Comparison of ENCODE assay signal across 8 cellular contexts in the genomic region with DNA sequence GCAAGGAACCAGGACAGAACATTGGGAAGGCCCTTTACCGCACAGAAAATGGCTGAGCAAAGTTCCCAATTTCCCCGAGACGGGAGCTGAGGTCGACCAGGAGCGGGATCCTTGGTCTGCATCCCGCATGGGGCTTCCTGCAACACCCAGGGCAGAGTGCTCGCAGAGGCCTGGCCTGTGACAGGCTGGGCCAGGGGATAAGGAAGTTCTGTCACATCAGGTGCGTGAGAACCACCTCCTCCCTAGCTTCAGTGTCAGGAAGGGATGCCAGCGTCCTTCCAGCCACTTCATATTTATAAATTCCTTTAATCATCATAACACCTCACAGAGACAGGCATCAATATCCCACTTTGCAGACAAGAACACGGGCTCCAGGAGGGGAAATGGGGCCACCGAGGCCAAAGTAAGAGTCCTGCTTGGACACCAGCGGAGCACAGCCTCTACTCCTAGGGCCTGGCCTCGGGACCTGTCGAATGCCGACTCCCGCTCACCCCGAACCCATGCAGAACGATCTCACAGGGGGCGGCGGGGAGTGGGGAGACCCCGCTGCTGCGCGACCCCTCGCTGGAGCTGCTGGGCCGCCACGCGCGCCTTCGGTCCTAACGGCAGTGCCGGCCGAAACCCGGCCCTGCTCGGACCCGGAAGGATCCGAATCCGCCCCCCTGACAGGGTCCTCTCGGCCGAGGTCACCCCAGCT. TPM values are rescaled to one million over a fixed set of nuclear protein-coding genes. Genes with fewer than 3 reads are reported as not detected.
A peak's percentile ranks its signal among the peaks of the same experiment; 100 is the strongest.
DNase-seq lines count a peak whose midpoint lies in the region; ATAC-seq and TF ChIP-seq lines count a peak whose summit lies in the region.

No MANE protein-coding gene starts in this region.

- no peaks in the 10 kb centered on the region for H3K27me3 Mint-ChIP-seq in stimulated activated memory B cell treated with anti-CD40 and anti-IgM and Interleukin-4, amounts not matched to agents 10 μg/mL and 1 μg/mL and 100 μg/mL, for 72 hours

- DNase-seq in Right ventricle myocardium superior = peak; percentile 54
- no peak for DNase-seq in left ventricle myocardium superior
- DNase-seq in KBM-7 = peak; percentile 61
- peak in 5 of 7 donors; percentile 38 to 68 (median 44) for DNase-seq in adrenal gland
- DNase-seq in H4 (ENCODE audit: low spot score) = no peak
- no peak for DNase-seq in Ammon's horn (ENCODE audit: low spot score)

- peaks cover 58% of the 10 kb centered on the region for H3K4me1 Mint-ChIP-seq in stimulated activated memory B cell treated with anti-CD40 and anti-IgM and Interleukin-4, amounts not matched to agents 10 μg/mL and 1 μg/mL and 100 μg/mL, for 72 hours

- no peaks in the 10 kb centered on the region for H3K9me3 ChIP-seq in adrenal gland (replicated peaks in 1 of 3)
- H3K9me3 ChIP-seq in iPS-18c (ENCODE audit: control insufficient read depth, insufficient read depth, low read length) = no peaks in the 10 kb centered on the region

- peak overlapping the region; percentile 9 to 98 (median 86) for H3K4me3 ChIP-seq in adrenal gland
- peak overlapping the region; percentile 64 for H3K4me3 ChIP-seq in iPS-18c (ENCODE audit: insufficient read depth, low read depth, low read length)

- peak overlapping the region; percentile 97 to 99 (median 99) for H3K27ac ChIP-seq in adrenal gland

- no peak for TF ChIP-seq POLR2A in adrenal gland (IDR thresholded peaks at IDR 0.05)

- in situ Hi-C loops in KBM-7 (cut with MboI; ENCODE audit: low pct_unique_long_range_greater_than_20kb, low sequenced_read_pairs) = no loop called here

- peaks cover 19 to 51% of the 10 kb centered on the region in 2 donors for H3K4me1 ChIP-seq in adrenal gland (replicated peaks in 1 of 2)

- ATAC-seq in Right ventricle myocardium superior (ENCODE audit: poor library complexity) (peak; percentile 1), left ventricle myocardium superior (no peak)
- ATAC-seq in stimulated activated memory B cell treated with anti-CD40 and anti-IgM and Interleukin-4, amounts not matched to agents 10 μg/mL and 1 μg/mL and 100 μg/mL, for 72 hours = peak; percentile 0

- peak overlapping the region; percentile 87 for H3K4me3 Mint-ChIP-seq in stimulated activated memory B cell treated with anti-CD40 and anti-IgM and Interleukin-4, amounts not matched to agents 10 μg/mL and 1 μg/mL and 100 μg/mL, for 72 hours

- no peaks in the 10 kb centered on the region for H3K27me3 ChIP-seq in adrenal gland

- peaks cover 35% of the 10 kb centered on the region for H3K36me3 Mint-ChIP-seq in stimulated activated memory B cell treated with anti-CD40 and anti-IgM and Interleukin-4, amounts not matched to agents 10 μg/mL and 1 μg/mL and 100 μg/mL, for 72 hours

- H3K27ac Mint-ChIP-seq in stimulated activated memory B cell treated with anti-CD40 and anti-IgM and Interleukin-4, amounts not matched to agents 10 μg/mL and 1 μg/mL and 100 μg/mL, for 72 hours = peak overlapping the region; percentile 93

- no peaks in the 10 kb centered on the region for H3K9me3 Mint-ChIP-seq in stimulated activated memory B cell treated with anti-CD40 and anti-IgM and Interleukin-4, amounts not matched to agents 10 μg/mL and 1 μg/mL and 100 μg/mL, for 72 hours

- TF ChIP-seq CTCF in adrenal gland (IDR thresholded peaks at IDR 0.05) = no peak

- peaks cover 0 to 49% of the 10 kb centered on the region in 2 donors for H3K36me3 ChIP-seq in adrenal gland (replicated peaks in 1 of 2)

- WGBS in adrenal gland, 4 donors = 2 to 4% (median 2%) methylated on average over 11 to 39 of the region's 39 CpGs

- intact Hi-C loops in Right ventricle myocardium superior (cut with DNase I) (loop anchor here (10.0 kb wide), 1 partner anchor 308 kb away; no protein-coding TSS in a partner anchor), left ventricle myocardium superior (cut with micrococcal nuclease) (no loop called here), adrenal gland (cut with DNase I) (no loop called here)

RNA-seq across cellular contexts. Expression of a gene that starts 0.5 kb away (rescaled TPM):
- 20.0 TPM for total RNA-seq in Right ventricle myocardium superior
- 24.0 TPM for total RNA-seq in left ventricle myocardium superior
- 10 to 100 TPM; 28.6 to 89.7 (median 55.1) TPM for total RNA-seq in adrenal gland
- 10 to 100 TPM; 23.6 to 76.3 (median 26.9) TPM for polyA plus RNA-seq in adrenal gland
- 30.3 and 30.7 TPM in 2 replicates for total RNA-seq in H4 (2014; rRNA removed; shearing (Covaris generic))

RNA-seq across cellular contexts. Expression of a gene that starts 0.8 kb away (rescaled TPM):
- total RNA-seq in Right ventricle myocardium superior (51.9 TPM), left ventricle myocardium superior (60.3 TPM), adrenal gland (100 to 1,000 TPM in 1 of 8 donors, 10 to 100 TPM in 7; 68.1 to 105 (median 83.1) TPM)
- 10 to 100 TPM; 60.9 to 83.6 (median 64.5) TPM for polyA plus RNA-seq in adrenal gland
- 138 and 139 TPM in 2 replicates for total RNA-seq in H4 (2014; rRNA removed; shearing (Covaris generic))

RNA-seq across cellular contexts. Expression of a gene that starts 13.8 kb away (rescaled TPM):
- total RNA-seq in Right ventricle myocardium superior = not detected
- not detected for total RNA-seq in left ventricle myocardium superior
- not detected for total RNA-seq in adrenal gland
- polyA plus RNA-seq in adrenal gland = not detected
- not detected in 2 replicates for total RNA-seq in H4 (2014; rRNA removed; shearing (Covaris generic))

RNA-seq across cellular contexts. Expression of a gene that starts 29.5 kb away (rescaled TPM):
- total RNA-seq in Right ventricle myocardium superior = 42.6 TPM
- total RNA-seq in left ventricle myocardium superior = 41.4 TPM
- total RNA-seq in adrenal gland = 10 to 100 TPM; 13.8 to 28.2 (median 23.7) TPM
- 10 to 100 TPM; 18.2 to 30.6 (median 29.4) TPM for polyA plus RNA-seq in adrenal gland
- total RNA-seq in H4 (2014; rRNA removed; shearing (Covaris generic)) = 6.4 and 12.3 TPM in 2 replicates

RNA-seq across cellular contexts. Expression of a gene that starts 30.1 kb away (rescaled TPM):
- 93.4 TPM for total RNA-seq in Right ventricle myocardium superior
- total RNA-seq in left ventricle myocardium superior = 92.3 TPM
- 100 to 1,000 TPM in 1 of 8 donors, 10 to 100 TPM in 7; 62.2 to 126 (median 86.4) TPM for total RNA-seq in adrenal gland
- polyA plus RNA-seq in adrenal gland = 100 to 1,000 TPM; 113 to 174 (median 146) TPM
- total RNA-seq in H4 (2014; rRNA removed; shearing (Covaris generic)) = 248 and 295 TPM in 2 replicates

Comparison
In these comparisons a context has a peak if more than half of its experiments do, and no peak if none do; other contexts are left out.
1. DNase-seq: peak in Right ventricle myocardium superior (single experiment), KBM-7 (single experiment) and adrenal gland (5 of 7); none in left ventricle myocardium superior (single experiment), H4 (single experiment) and Ammon's horn (single experiment).